In genomic region chr11:116733386-116733755, GRCh38 we compare ENCODE assay signal across 22 cellular contexts. TPM values are rescaled to one million over a fixed set of nuclear protein-coding genes. Genes with fewer than 3 reads are reported as not detected.
DNase-seq lines count a peak whose midpoint lies in the region; ATAC-seq, FAIRE-seq and TF ChIP-seq lines count a peak whose summit lies in the region.
"Had no signal": no experiment of that assay in that cellular context is flagged by ENCODE, and none has a peak within 500 bp of the region (broad histone marks: within the 10 kb centered on the region; RNA-seq: fewer than 3 reads in every experiment).

No MANE protein-coding gene starts in this region.

- H3K9me3 ChIP-seq in OCI-LY3 (ENCODE audit: insufficient read depth, low read length), result no peaks in the 10 kb centered on the region
- H3K9me3 ChIP-seq: HAP-1, MG63, tibial artery had no signal

- H3K4me1 Mint-ChIP-seq in GM23338, result peaks cover 33% of the 10 kb centered on the region
- peaks cover 17% of the 10 kb centered on the region for H3K4me1 Mint-ChIP-seq in stimulated activated effector memory CD8-positive, alpha-beta T cell treated with anti-CD3 and anti-CD28 coated beads, Interleukin-12 subunit alpha, Interleukin-12 subunit beta, amount 100 ng/mL, for 72 hours
- peaks cover 11% of the 10 kb centered on the region for H3K4me1 Mint-ChIP-seq in activated CD4-positive, alpha-beta T cell treated with anti-CD3 and anti-CD28 coated beads for 36 hours

- DNase-seq in GM18507 (ENCODE audit: extremely low spot score, insufficient read length, low read depth) (no peak), GM23338 (ENCODE audit: low spot score) (no peak), kidney tubule cell (ENCODE audit: low spot score) (no peak), GM19240 (ENCODE audit: insufficient read length, low spot score) (no peak)
- DNase-seq in stimulated activated effector memory CD8-positive, alpha-beta T cell treated with anti-CD3 and anti-CD28 coated beads, Interleukin-12 subunit alpha, Interleukin-12 subunit beta, amount 100 ng/mL, for 72 hours (ENCODE audit: low spot score in 2 of 2), result no peak
- no peak for DNase-seq in activated CD4-positive, alpha-beta T cell treated with anti-CD3 and anti-CD28 coated beads for 36 hours
- DNase-seq: activated gamma-delta T cell had no signal

- no peak overlapping the region for H3K27ac Mint-ChIP-seq in GM23338
- peak overlapping the region; percentile 1 for H3K27ac Mint-ChIP-seq in stimulated activated effector memory CD8-positive, alpha-beta T cell treated with anti-CD3 and anti-CD28 coated beads, Interleukin-12 subunit alpha, Interleukin-12 subunit beta, amount 100 ng/mL, for 72 hours
- no peak overlapping the region for H3K27ac Mint-ChIP-seq in activated CD4-positive, alpha-beta T cell treated with anti-CD3 and anti-CD28 coated beads for 36 hours

- H3K9ac ChIP-seq in OCI-LY3 (ENCODE audit: low read length), result no peak overlapping the region

- no peaks in the 10 kb centered on the region for H3K36me3 Mint-ChIP-seq in GM23338 (ENCODE audit: low read depth)
- peaks cover 8% of the 10 kb centered on the region for H3K36me3 Mint-ChIP-seq in stimulated activated effector memory CD8-positive, alpha-beta T cell treated with anti-CD3 and anti-CD28 coated beads, Interleukin-12 subunit alpha, Interleukin-12 subunit beta, amount 100 ng/mL, for 72 hours
- no peaks in the 10 kb centered on the region for H3K36me3 Mint-ChIP-seq in activated CD4-positive, alpha-beta T cell treated with anti-CD3 and anti-CD28 coated beads for 36 hours (ENCODE audit: low read depth)

- H3K27me3 Mint-ChIP-seq in GM23338 (ENCODE audit: insufficient read depth, low read depth, poor library complexity), result peaks cover 11% of the 10 kb centered on the region
- H3K27me3 Mint-ChIP-seq in activated CD4-positive, alpha-beta T cell treated with anti-CD3 and anti-CD28 coated beads for 36 hours, result no peaks in the 10 kb centered on the region

- H3K27ac ChIP-seq in GM23338 (ENCODE audit: low read depth), result no peak overlapping the region
- no peak overlapping the region for H3K27ac ChIP-seq in OCI-LY3 (ENCODE audit: low read length)
- H3K27ac ChIP-seq: epithelial cell of prostate, skin epidermis, tibial artery had no signal

- intact Hi-C loops in activated CD4-positive, alpha-beta T cell treated with anti-CD3 and anti-CD28 coated beads for 36 hours (cut with DNase I, micrococcal nuclease), result loop anchor here (2.0 to 5.0 kb wide), 4 partner anchors 101 to 493 kb away; partner anchors contain the start of gene APOA1 (in 1 of the 2)

- H3K4me3 ChIP-seq in GM23338 (no peak overlapping the region), OCI-LY3 (ENCODE audit: low read length) (no peak overlapping the region)
- H3K4me3 ChIP-seq: HAP-1, K562, MG63, skin epidermis, tibial artery had no signal

- H2AFZ ChIP-seq in GM23338, result peak overlapping the region; percentile 82; the same call in 1 of the 2 replicates
- no peak overlapping the region for H2AFZ ChIP-seq in OCI-LY3 (ENCODE audit: low read depth, low read length)

- H3K79me2 ChIP-seq in GM23338 (replicated peaks; ENCODE audit: insufficient read depth) (no peaks in the 10 kb centered on the region), OCI-LY3 (ENCODE audit: low read length) (no peaks in the 10 kb centered on the region)

- H4K20me1 ChIP-seq in GM23338 (replicated peaks; ENCODE audit: insufficient read depth), result no peaks in the 10 kb centered on the region
- no peaks in the 10 kb centered on the region for H4K20me1 ChIP-seq in OCI-LY3 (ENCODE audit: insufficient read depth, low read length)

- TF ChIP-seq CTCF in GM23338 (conservative IDR thresholded peaks at IDR 0.05; ENCODE audit: low read depth in 2 of 2) (no peak), OCI-LY3 (IDR thresholded peaks at IDR 0.05; ENCODE audit: low read depth, low read length) (no peak)

- H3F3A ChIP-seq in GM23338 (replicated peaks; ENCODE audit: low read depth), result peaks cover 12% of the 10 kb centered on the region; the same call in 1 of the 2 replicates

- H3K4me1 ChIP-seq in GM23338 (ENCODE audit: insufficient read depth) (peaks cover 33% of the 10 kb centered on the region), OCI-LY3 (ENCODE audit: low read length) (peaks cover 15% of the 10 kb centered on the region)
- H3K4me1 ChIP-seq: HAP-1, tibial artery had no signal

- peak; percentile 12 for FAIRE-seq in GM18507 (lab: Jason Lieb, UNC)

- H3K9me2 ChIP-seq in GM23338 (ENCODE audit: insufficient read depth), result no peaks in the 10 kb centered on the region

- H3K36me3 ChIP-seq in GM23338 (ENCODE audit: insufficient read depth), result no peaks in the 10 kb centered on the region
- H3K36me3 ChIP-seq in OCI-LY3 (replicated peaks; ENCODE audit: low read depth, low read length), result no peaks in the 10 kb centered on the region
- H3K36me3 ChIP-seq: HAP-1, MG63, tibial artery had no signal

- CTCF ChIA-PET in activated CD4-positive, alpha-beta T cell treated with anti-CD3 and anti-CD28 coated beads for 36 hours (lab: Charles Lee), result interaction anchor here (0.6 to 4.3 kb wide), 13 partner anchors 10 to 371 kb away, joined by 3 to 23 read pairs (median 4); no protein-coding TSS in a partner anchor

- POLR2A ChIA-PET in activated CD4-positive, alpha-beta T cell treated with anti-CD3 and anti-CD28 coated beads for 36 hours (lab: Charles Lee), result no interaction called here

- ATAC-seq in GM23338 (no peak), HG03097 (IDR thresholded peaks at IDR 0.05; ENCODE audit: low FRiP score, unreplicated experiment) (no peak)
- no peak for ATAC-seq in stimulated activated effector memory CD8-positive, alpha-beta T cell treated with anti-CD3 and anti-CD28 coated beads, Interleukin-12 subunit alpha, Interleukin-12 subunit beta, amount 100 ng/mL, for 72 hours
- no peak for ATAC-seq in activated CD4-positive, alpha-beta T cell treated with anti-CD3 and anti-CD28 coated beads for 36 hours

- H3K9me3 Mint-ChIP-seq in GM23338, result no peaks in the 10 kb centered on the region; the same call in 2 of the 3 replicates
- no peaks in the 10 kb centered on the region for H3K9me3 Mint-ChIP-seq in stimulated activated effector memory CD8-positive, alpha-beta T cell treated with anti-CD3 and anti-CD28 coated beads, Interleukin-12 subunit alpha, Interleukin-12 subunit beta, amount 100 ng/mL, for 72 hours
- H3K9me3 Mint-ChIP-seq in activated CD4-positive, alpha-beta T cell treated with anti-CD3 and anti-CD28 coated beads for 36 hours (ENCODE audit: low read depth), result no peaks in the 10 kb centered on the region

- H3K4me2 ChIP-seq in GM23338, result no peak overlapping the region
- H3K4me2 ChIP-seq in OCI-LY3 (ENCODE audit: low read length), result 0 out of 2 replicates have a peak overlapping the region, but pooled peaks have one; percentile 37

- H3K4me3 Mint-ChIP-seq in GM23338, result no peak overlapping the region
- H3K4me3 Mint-ChIP-seq in stimulated activated effector memory CD8-positive, alpha-beta T cell treated with anti-CD3 and anti-CD28 coated beads, Interleukin-12 subunit alpha, Interleukin-12 subunit beta, amount 100 ng/mL, for 72 hours, result peak overlapping the region; percentile 41
- no peak overlapping the region for H3K4me3 Mint-ChIP-seq in activated CD4-positive, alpha-beta T cell treated with anti-CD3 and anti-CD28 coated beads for 36 hours

- no peaks in the 10 kb centered on the region for H3K27me3 ChIP-seq in GM23338 (ENCODE audit: insufficient read depth)
- no peaks in the 10 kb centered on the region for H3K27me3 ChIP-seq in OCI-LY3 (ENCODE audit: low read depth, low read length)
- H3K27me3 ChIP-seq: MG63 had no signal

TF ChIP-seq in GM23338, 12 proteins besides CTCF, POLR2A, EP300 and RAD21 (continues in another document):
- no peak for TF ChIP-seq EZH2 (IDR thresholded peaks at IDR 0.05; ENCODE audit: low read depth, unreplicated experiment)
- no peak for TF ChIP-seq EZH2phosphoT487 (IDR thresholded peaks at IDR 0.05; ENCODE audit: unreplicated experiment)
- TF ChIP-seq CREB1 (CRISPR knock-in tag; IDR thresholded peaks at IDR 0.05; ENCODE audit: low read depth), result no peak
- no peak for TF ChIP-seq STAT1 (IDR thresholded peaks at IDR 0.05; ENCODE audit: unreplicated experiment)
- TF ChIP-seq ZNF331 (CRISPR knock-in tag; IDR thresholded peaks at IDR 0.05; ENCODE audit: low read depth), result no peak
- no peak for TF ChIP-seq NANOG (IDR thresholded peaks at IDR 0.05; ENCODE audit: borderline replicate concordance)

RNA-seq across cellular contexts. Expression of gene BUD13, which starts 39.4 kb away (rescaled TPM):
- 17.6 and 24.8 TPM in 2 replicates for total RNA-seq in GM23338 (2014; rRNA removed; shearing (Covaris generic))
- 13.4 and 17.0 TPM in 2 replicates for polyA plus RNA-seq in GM23338 (2016; fragmentation: Nextera tagmentation; extraction: Ambion mirVana)
- 10 to 100 TPM; 30.2 to 35.6 TPM for total RNA-seq in activated CD4-positive, alpha-beta T cell treated with anti-CD3 and anti-CD28 coated beads for 36 hours

RNA-seq across cellular contexts. Expression of gene ZPR1, which starts 54.5 kb away (rescaled TPM):
- total RNA-seq in GM23338 (2014; rRNA removed; shearing (Covaris generic)), result 52.0 and 96.7 TPM in 2 replicates
- 46.8 and 55.4 TPM in 2 replicates for polyA plus RNA-seq in GM23338 (2016; fragmentation: Nextera tagmentation; extraction: Ambion mirVana)
- 100 to 1,000 TPM in 1 of 2 experiments, 10 to 100 TPM in 1; 88.8 to 106 TPM for total RNA-seq in activated CD4-positive, alpha-beta T cell treated with anti-CD3 and anti-CD28 coated beads for 36 hours

RNA-seq across cellular contexts. Expression of gene APOA5, which starts 58.3 kb away (rescaled TPM):
- total RNA-seq in GM23338 (2014; rRNA removed; shearing (Covaris generic)), result 0.16 and 0.35 TPM in 2 replicates
- 0.18 TPM in 1 of 2 replicates, not detected in the other for polyA plus RNA-seq in GM23338 (2016; fragmentation: Nextera tagmentation; extraction: Ambion mirVana)
- total RNA-seq in activated CD4-positive, alpha-beta T cell treated with anti-CD3 and anti-CD28 coated beads for 36 hours, result not detected
- total RNA-seq: Calu3, cerebellum, Daoy, HT-29, K562, mammary epithelial cell, pulmonary artery endothelial cell had no signal
- polyA plus RNA-seq: AG04450, K562, mammary epithelial cell had no signal
